ENCODE assay signal across 19 cellular contexts in genomic region chr13:74966814-74967213, GRCh38.
DNase-seq lines count a peak whose midpoint lies in the region; ATAC-seq, FAIRE-seq and TF ChIP-seq lines count a peak whose summit lies in the region.
"Had no signal": no experiment of that assay in that cellular context is flagged by ENCODE, and none has a peak within 500 bp of the region (broad histone marks: within the 10 kb centered on the region; RNA-seq: fewer than 3 reads in every experiment).

No MANE protein-coding gene starts in this region.

- no peak overlapping the region for H3K27ac ChIP-seq in astrocyte (ENCODE audit: low read depth, low read length)
- H3K27ac ChIP-seq: psoas muscle, tibial nerve had no signal

- H3K9me3 Mint-ChIP-seq in astrocyte (ENCODE audit: unreplicated experiment) (peaks cover 7% of the 10 kb centered on the region), CD14-positive monocyte (peaks cover 2 to 11% (median 7%) of the 10 kb centered on the region in 7 donors)
- H3K9me3 Mint-ChIP-seq in activated CD8-positive, alpha-beta T cell treated with anti-CD3 and anti-CD28 coated beads for 36 hours, result no peaks in the 10 kb centered on the region
- H3K9me3 Mint-ChIP-seq: IgD-negative memory B cell had no signal

- no peaks in the 10 kb centered on the region for H3K27me3 ChIP-seq in astrocyte (ENCODE audit: insufficient read depth, low read length)
- H3K27me3 ChIP-seq: tibial nerve had no signal

- no peaks in the 10 kb centered on the region for H3K4me1 ChIP-seq in astrocyte (ENCODE audit: insufficient read depth, low read length)
- H3K4me1 ChIP-seq: psoas muscle had no signal

- no peaks in the 10 kb centered on the region for H3K4me1 Mint-ChIP-seq in astrocyte (ENCODE audit: low read depth, unreplicated experiment)
- H3K4me1 Mint-ChIP-seq in activated CD8-positive, alpha-beta T cell treated with anti-CD3 and anti-CD28 coated beads for 36 hours (ENCODE audit: low read depth), result no peaks in the 10 kb centered on the region
- H3K4me1 Mint-ChIP-seq in CD14-positive monocyte, result no peaks in the 10 kb centered on the region
- H3K4me1 Mint-ChIP-seq: IgD-negative memory B cell had no signal

- no peaks in the 10 kb centered on the region for H4K20me1 ChIP-seq in astrocyte (ENCODE audit: insufficient read depth, low read length)

- H3K9ac ChIP-seq in astrocyte (ENCODE audit: low read length), result no peak overlapping the region

- H2AFZ ChIP-seq in astrocyte (ENCODE audit: low read depth, low read length), result no peak overlapping the region

- H3K4me2 ChIP-seq in astrocyte (ENCODE audit: low read length), result no peak overlapping the region

- H3K4me3 Mint-ChIP-seq in astrocyte (ENCODE audit: unreplicated experiment) (no peak overlapping the region), CD14-positive monocyte (no peak overlapping the region)
- H3K4me3 Mint-ChIP-seq in activated CD8-positive, alpha-beta T cell treated with anti-CD3 and anti-CD28 coated beads for 36 hours, result no peak overlapping the region
- H3K4me3 Mint-ChIP-seq: IgD-negative memory B cell had no signal

- no peaks in the 10 kb centered on the region for H3K79me2 ChIP-seq in astrocyte (ENCODE audit: insufficient read depth, low read length)

- H3K27me3 Mint-ChIP-seq in astrocyte (ENCODE audit: low read depth, unreplicated experiment) (peaks cover 6% of the 10 kb centered on the region), CD14-positive monocyte (ENCODE audit: low read depth in 3 of 3) (no peaks in the 10 kb centered on the region)
- peaks cover 2% of the 10 kb centered on the region for H3K27me3 Mint-ChIP-seq in activated CD8-positive, alpha-beta T cell treated with anti-CD3 and anti-CD28 coated beads for 36 hours
- H3K27me3 Mint-ChIP-seq: IgD-negative memory B cell had no signal

- no peak for FAIRE-seq in astrocyte (lab: Jason Lieb, UNC)
- FAIRE-seq: colon had no signal

- H3K4me3 ChIP-seq in astrocyte (ENCODE audit: insufficient read depth, low read depth, low read length), result no peak overlapping the region
- H3K4me3 ChIP-seq: lung, psoas muscle, tibial nerve had no signal

- no peak for TF ChIP-seq CTCF in astrocyte (IDR thresholded peaks at IDR 0.05; ENCODE audit: insufficient read depth, low read depth, low read length)
- no peak for TF ChIP-seq CTCF in activated CD8-positive, alpha-beta T cell treated with anti-CD3 and anti-CD28 coated beads for 36 hours (IDR thresholded peaks at IDR 0.05)
- no peak for TF ChIP-seq CTCF in CD14-positive monocyte (IDR thresholded peaks at IDR 0.05)

- H3K27ac Mint-ChIP-seq in astrocyte (ENCODE audit: unreplicated experiment), result no peak overlapping the region
- H3K27ac Mint-ChIP-seq in activated CD8-positive, alpha-beta T cell treated with anti-CD3 and anti-CD28 coated beads for 36 hours, result no peak overlapping the region
- no peak overlapping the region for H3K27ac Mint-ChIP-seq in CD14-positive monocyte
- H3K27ac Mint-ChIP-seq: IgD-negative memory B cell had no signal

- intact Hi-C loops in activated CD8-positive, alpha-beta T cell treated with anti-CD3 and anti-CD28 coated beads for 36 hours (cut with micrococcal nuclease), result no loop called here
- intact Hi-C loops in CD14-positive monocyte (cut with micrococcal nuclease), result no loop called here

- H3K36me3 ChIP-seq in astrocyte (ENCODE audit: insufficient read depth, low read length), result no peaks in the 10 kb centered on the region
- H3K36me3 ChIP-seq: tibial nerve had no signal

- ATAC-seq in activated CD8-positive, alpha-beta T cell treated with anti-CD3 and anti-CD28 coated beads for 36 hours, result no peak
- ATAC-seq: psoas muscle had no signal

- POLR2A ChIA-PET in activated CD8-positive, alpha-beta T cell treated with anti-CD3 and anti-CD28 coated beads for 36 hours (lab: Charles Lee), result no interaction called here

- no peaks in the 10 kb centered on the region for H3K9me3 ChIP-seq in astrocyte (ENCODE audit: insufficient read depth, low read depth, low read length)
- H3K9me3 ChIP-seq: psoas muscle, tibial nerve had no signal

- DNase-seq in DMS53 (lab: John Stamatoyannopoulos, UW) (peak; percentile 38), DMS53 treated with DMSO at 0.1 percent for 48 hours (lab: John Stamatoyannopoulos, UW; ENCODE audit: unreplicated experiment) (no peak), astrocyte (ENCODE audit: low read depth) (peak; percentile 17), globus pallidus (ENCODE audit: low spot score) (peak; percentile 76), retina (peak; percentile 51), CD14-positive monocyte (ENCODE audit: low spot score) (no peak), ureter (ENCODE audit: low spot score) (no peak)
- no peak for DNase-seq in activated CD8-positive, alpha-beta T cell treated with anti-CD3 and anti-CD28 coated beads for 36 hours
- DNase-seq: activated CD4-positive, alpha-beta T cell treated with anti-CD3 and anti-CD28 coated beads, Interleukin-2, amount 50 U/mL, for 48 hours; activated gamma-delta T cell treated with Interleukin-2 at 50 U/mL for 16 hours; DND-41; HCEC 1CT; NCI-H1694 treated with DMSO at 0.1 percent for 48 hours; OCI-M1; psoas muscle had no signal

- CTCF ChIA-PET in activated CD8-positive, alpha-beta T cell treated with anti-CD3 and anti-CD28 coated beads for 36 hours (lab: Charles Lee), result no interaction called here

- no peaks in the 10 kb centered on the region for H3K36me3 Mint-ChIP-seq in astrocyte (ENCODE audit: low read depth, unreplicated experiment)
- no peaks in the 10 kb centered on the region for H3K36me3 Mint-ChIP-seq in activated CD8-positive, alpha-beta T cell treated with anti-CD3 and anti-CD28 coated beads for 36 hours (ENCODE audit: low read depth)
- no peaks in the 10 kb centered on the region for H3K36me3 Mint-ChIP-seq in CD14-positive monocyte
- H3K36me3 Mint-ChIP-seq: IgD-negative memory B cell had no signal

Comparison
In these comparisons a context has a peak if more than half of its experiments do, and no peak if none do; other contexts are left out.
1. DNase-seq: peak in DMS53 (single experiment), astrocyte (single experiment), globus pallidus (single experiment) and retina (single experiment); none in DMS53 treated with DMSO at 0.1 percent for 48 hours (single experiment), activated CD8-positive, alpha-beta T cell treated with anti-CD3 and anti-CD28 coated beads for 36 hours (single experiment), CD14-positive monocyte (single experiment) and ureter (single experiment).